Comparison of ENCODE assay signal across 8 cellular contexts in genomic region chr3:8301977-8302589, GRCh38.
DNase-seq lines count a peak whose midpoint lies in the region; ATAC-seq and TF ChIP-seq lines count a peak whose summit lies in the region.

No MANE protein-coding gene starts in this region.

- H3F3A ChIP-seq in Loucy (ENCODE audit: low read depth) (no peaks in the 10 kb centered on the region), smooth muscle cell (ENCODE audit: low read depth) (no peaks in the 10 kb centered on the region)

- no peaks in the 10 kb centered on the region for H3K36me3 ChIP-seq in CD4-positive, alpha-beta memory T cell (ENCODE audit: insufficient read depth, low read length)
- no peaks in the 10 kb centered on the region for H3K36me3 ChIP-seq in Loucy (ENCODE audit: insufficient read depth, low read length)
- H3K36me3 ChIP-seq in WERI-Rb-1: no peaks in the 10 kb centered on the region
- no peaks in the 10 kb centered on the region for H3K36me3 ChIP-seq in right atrium auricular region
- H3K36me3 ChIP-seq in smooth muscle cell (ENCODE audit: low read depth): no peaks in the 10 kb centered on the region

- H4K20me1 ChIP-seq in Loucy (ENCODE audit: insufficient read depth, low read length, poor library complexity, severe bottlenecking) (no peaks in the 10 kb centered on the region), smooth muscle cell (ENCODE audit: low read depth) (no peaks in the 10 kb centered on the region)

- peaks cover 1 to 5% of the 10 kb centered on the region in 2 donors for H3K27me3 Mint-ChIP-seq in CD4-positive, alpha-beta memory T cell

- H3K27ac Mint-ChIP-seq in CD4-positive, alpha-beta memory T cell: peak overlapping the region in 3 of 7 donors; percentile 19 to 68 (median 67)

- H3K9me3 Mint-ChIP-seq in CD4-positive, alpha-beta memory T cell: no peaks in the 10 kb centered on the region

- H3K4me3 Mint-ChIP-seq in CD4-positive, alpha-beta memory T cell: no peak overlapping the region

- peak in 4 of 5 donors; percentile 33 to 50 (median 37) for DNase-seq in CD4-positive, alpha-beta memory T cell
- peak; percentile 29 for DNase-seq in WERI-Rb-1
- no peak for DNase-seq in right atrium auricular region (ENCODE audit: low spot score)
- DNase-seq in smooth muscle cell (lab: John Stamatoyannopoulos, UW; ENCODE audit: unreplicated experiment): no peak
- no peak for DNase-seq in ureter (ENCODE audit: low spot score)
- DNase-seq in activated T-cell treated with anti-CD3 and anti-CD28 coated beads, Interleukin-2, amount 50 U/mL, for 1 hour: no peak

- POLR2A ChIA-PET in CD4-positive, alpha-beta memory T cell (lab: Charles Lee; ENCODE audit: partially characterized antibody): interaction anchor here (1.4 to 1.7 kb wide), 2 partner anchors 23 to 115 kb away, joined by 4 to 5 read pairs; no protein-coding TSS in a partner anchor

- H3K27ac ChIP-seq in CD4-positive, alpha-beta memory T cell (ENCODE audit: low read depth, low read length): no peak overlapping the region
- H3K27ac ChIP-seq in WERI-Rb-1 (peak overlapping the region; percentile 76), right atrium auricular region (no peak overlapping the region), smooth muscle cell (ENCODE audit: low read depth) (no peak overlapping the region)

- no peaks in the 10 kb centered on the region for H3K36me3 Mint-ChIP-seq in CD4-positive, alpha-beta memory T cell

- no peaks in the 10 kb centered on the region for H3K79me2 ChIP-seq in Loucy (ENCODE audit: insufficient read depth, low read length)
- H3K79me2 ChIP-seq in smooth muscle cell (ENCODE audit: low read depth): no peaks in the 10 kb centered on the region

- H3K4me1 Mint-ChIP-seq in CD4-positive, alpha-beta memory T cell: peaks cover 4 to 10% (median 7%) of the 10 kb centered on the region in 4 donors

- CTCF ChIA-PET in CD4-positive, alpha-beta memory T cell (lab: Charles Lee; ENCODE audit: partially characterized antibody): interaction anchor here (0.8 to 3.3 kb wide), 20 partner anchors 8 to 601 kb away, joined by 3 to 41 read pairs (median 4); no protein-coding TSS in a partner anchor

- peak; percentile 76 for ATAC-seq in GM18868 (IDR thresholded peaks at IDR 0.05; ENCODE audit: unreplicated experiment)

- H3K9me2 ChIP-seq in Loucy (replicated peaks; ENCODE audit: low read depth, low read length): no peaks in the 10 kb centered on the region

- 0 out of 2 replicates have a peak overlapping the region, but pooled peaks have one; percentile 18 for H2AFZ ChIP-seq in Loucy (ENCODE audit: low read length)
- no peak overlapping the region for H2AFZ ChIP-seq in smooth muscle cell (ENCODE audit: low read depth)

- H3K4me2 ChIP-seq in Loucy (ENCODE audit: low read depth, low read length, poor library complexity, severe bottlenecking) (no peak overlapping the region), smooth muscle cell (no peak overlapping the region)

- 27% methylated on average over 6 of the region's 6 CpGs for WGBS in smooth muscle cell (ENCODE audit: low lambda C conversion rate)

- no peaks in the 10 kb centered on the region for H3K27me3 ChIP-seq in CD4-positive, alpha-beta memory T cell (ENCODE audit: insufficient read depth, low read length)
- peaks cover 3% of the 10 kb centered on the region for H3K27me3 ChIP-seq in Loucy (ENCODE audit: insufficient read depth, low read length, poor library complexity, severe bottlenecking)
- H3K27me3 ChIP-seq in WERI-Rb-1 (ENCODE audit: insufficient read depth, low read depth, severe bottlenecking): no peaks in the 10 kb centered on the region
- H3K27me3 ChIP-seq in right atrium auricular region: no peaks in the 10 kb centered on the region
- H3K27me3 ChIP-seq in smooth muscle cell (ENCODE audit: low read depth): peaks cover 2% of the 10 kb centered on the region

- H3K4me1 ChIP-seq in CD4-positive, alpha-beta memory T cell (ENCODE audit: insufficient read depth, low read length): no peaks in the 10 kb centered on the region
- H3K4me1 ChIP-seq in Loucy (ENCODE audit: insufficient read depth, low read length, poor library complexity, severe bottlenecking): no peaks in the 10 kb centered on the region
- H3K4me1 ChIP-seq in right atrium auricular region: no peaks in the 10 kb centered on the region
- no peaks in the 10 kb centered on the region for H3K4me1 ChIP-seq in smooth muscle cell (ENCODE audit: low read depth)

- TF ChIP-seq CTCF in Loucy (conservative IDR thresholded peaks at IDR 0.05; ENCODE audit: low read length): peak; percentile 83
- TF ChIP-seq CTCF in WERI-Rb-1 (IDR thresholded peaks at IDR 0.05; ENCODE audit: low read depth, low read length): peak; percentile 60
- TF ChIP-seq CTCF in right atrium auricular region (IDR thresholded peaks at IDR 0.05): peak; percentile 55 to 74
- peak; percentile 68 for TF ChIP-seq CTCF in smooth muscle cell (IDR thresholded peaks at IDR 0.05; ENCODE audit: borderline replicate concordance, insufficient read depth, poor library complexity, severe bottlenecking)

- no peaks in the 10 kb centered on the region for H3K9me3 ChIP-seq in CD4-positive, alpha-beta memory T cell (ENCODE audit: control insufficient read depth in 1 of 2, low read length in 2 of 2)
- H3K9me3 ChIP-seq in Loucy (ENCODE audit: insufficient read depth, low read depth, low read length): no peaks in the 10 kb centered on the region
- no peaks in the 10 kb centered on the region for H3K9me3 ChIP-seq in WERI-Rb-1 (ENCODE audit: severe bottlenecking)
- no peaks in the 10 kb centered on the region for H3K9me3 ChIP-seq in right atrium auricular region
- no peaks in the 10 kb centered on the region for H3K9me3 ChIP-seq in smooth muscle cell (replicated peaks; ENCODE audit: low read depth)

- H3K4me3 ChIP-seq in CD4-positive, alpha-beta memory T cell (ENCODE audit: low read length in 2 of 2): no peak overlapping the region
- no peak overlapping the region for H3K4me3 ChIP-seq in Loucy (ENCODE audit: low read length, poor library complexity, severe bottlenecking)
- H3K4me3 ChIP-seq in WERI-Rb-1 (ENCODE audit: low read depth, low read length): no peak overlapping the region
- no peak overlapping the region for H3K4me3 ChIP-seq in right atrium auricular region
- H3K4me3 ChIP-seq in smooth muscle cell: no peak overlapping the region

- H3K9ac ChIP-seq in Loucy (ENCODE audit: low read depth, low read length, poor library complexity, severe bottlenecking): no peak overlapping the region
- no peak overlapping the region for H3K9ac ChIP-seq in smooth muscle cell (ENCODE audit: low read depth)

- intact Hi-C loops in CD4-positive, alpha-beta memory T cell (cut with micrococcal nuclease): loop anchor here (10.0 kb wide), 1 partner anchor 497 kb away; no protein-coding TSS in a partner anchor

Comparison
In these comparisons a context has a peak if more than half of its experiments do, and no peak if none do; other contexts are left out.
1. DNase-seq: peak in CD4-positive, alpha-beta memory T cell (4 of 5) and WERI-Rb-1 (single experiment); none in right atrium auricular region (single experiment), smooth muscle cell (single experiment), ureter (single experiment) and activated T-cell treated with anti-CD3 and anti-CD28 coated beads, Interleukin-2, amount 50 U/mL, for 1 hour (single experiment).
2. Peak in every context shown above with its lines, with median percentiles within 50 percentile points of each other: CTCF ChIP-seq.